Comparison of ENCODE assay signal across 15 cellular contexts in genomic region chr10:44557596-44558191, GRCh38.
DNase-seq lines count a peak whose midpoint lies in the region; TF ChIP-seq lines count a peak whose summit lies in the region.
"Had no signal": no experiment of that assay in that cellular context is flagged by ENCODE, and none has a peak within 500 bp of the region (broad histone marks: within the 10 kb centered on the region; RNA-seq: fewer than 3 reads in every experiment).

No MANE protein-coding gene starts in this region.

- H3K9me3 Mint-ChIP-seq in progenitor cell of endocrine pancreas (ENCODE audit: low read depth): no peaks in the 10 kb centered on the region
- H3K9me3 Mint-ChIP-seq: CD4-positive, alpha-beta T cell; GM23338; HFFc6 had no signal

- peak overlapping the region; percentile 46 for H3K18ac ChIP-seq in neuronal stem cell (ENCODE audit: low read length)

- no peak overlapping the region for H3K4me3 Mint-ChIP-seq in progenitor cell of endocrine pancreas (ENCODE audit: low read depth)
- H3K4me3 Mint-ChIP-seq: CD4-positive, alpha-beta T cell; GM23338; HFFc6 had no signal

- no peak overlapping the region for H3K23ac ChIP-seq in neuronal stem cell (ENCODE audit: low read depth, low read length, poor library complexity)

- no peak overlapping the region for H3K4me2 ChIP-seq in neuronal stem cell (ENCODE audit: insufficient read depth, low read length, poor library complexity, severe bottlenecking)
- H3K4me2 ChIP-seq: GM23338 had no signal

- no peak overlapping the region for H3K14ac ChIP-seq in neuronal stem cell (ENCODE audit: low read length)

- no CpG with 5 or more reads among the region's 7 CpGs for WGBS in neuronal stem cell (ENCODE audit: extremely low coverage in 2 of 2, insufficient read length in 2 of 2, insufficient replicate concordance in 1 of 2), 2 donors

- H3K9me3 ChIP-seq in neuronal stem cell (replicated peaks in 1 of 2; ENCODE audit: control insufficient read depth in 2 of 2, insufficient read depth in 1 of 2, low read depth in 1 of 2, low read length in 2 of 2): peaks cover 0 to 2% of the 10 kb centered on the region in 2 donors
- H3K9me3 ChIP-seq: Caco-2 had no signal

- DNase-seq in AG10803 (ENCODE audit: low read depth) (peak; percentile 54), brain pericyte (ENCODE audit: low read depth, low spot score) (peak; percentile 77), fibroblast of gingiva (ENCODE audit: low read depth) (peak; percentile 84), neuronal stem cell (ENCODE audit: low spot score) (no peak), T-helper 9 cell (no peak), progenitor cell of endocrine pancreas (ENCODE audit: low spot score, unreplicated experiment) (no peak), GM03348 (ENCODE audit: low spot score) (no peak)
- DNase-seq: AML-193; Caco-2; CD4-positive, alpha-beta T cell; H7 had no signal

- H3K36me3 ChIP-seq in neuronal stem cell (replicated peaks in 1 of 2; ENCODE audit: control insufficient read depth in 2 of 2, insufficient read depth in 2 of 2, low read length in 2 of 2): no peaks in the 10 kb centered on the region

- no peak overlapping the region for H2BK12ac ChIP-seq in neuronal stem cell (ENCODE audit: low read length)

- H3K4me3 ChIP-seq in AG10803 (ENCODE audit: low read length) (no peak overlapping the region), neuronal stem cell (ENCODE audit: low read length in 2 of 2) (no peak overlapping the region)
- H3K4me3 ChIP-seq: GM23338 had no signal

- H2AFZ ChIP-seq in neuronal stem cell (ENCODE audit: low read length): no peak overlapping the region
- H2AFZ ChIP-seq: GM23338 had no signal

- H3K27ac Mint-ChIP-seq in progenitor cell of endocrine pancreas: no peak overlapping the region
- H3K27ac Mint-ChIP-seq: CD4-positive, alpha-beta T cell; GM23338 had no signal

- H3K9ac ChIP-seq in neuronal stem cell (ENCODE audit: low read depth, low read length, poor library complexity): no peak overlapping the region

- no peak overlapping the region for H2BK120ac ChIP-seq in neuronal stem cell (ENCODE audit: low read depth, low read length)

- H3K36me3 Mint-ChIP-seq in progenitor cell of endocrine pancreas (ENCODE audit: insufficient read depth): no peaks in the 10 kb centered on the region

- no peak for TF ChIP-seq CTCF in AG10803 (conservative IDR thresholded peaks at IDR 0.05; ENCODE audit: low read length)
- no peak for TF ChIP-seq CTCF in progenitor cell of endocrine pancreas (IDR thresholded peaks at IDR 0.05; ENCODE audit: unreplicated experiment)

- no peak overlapping the region for H4K91ac ChIP-seq in neuronal stem cell (ENCODE audit: low read depth, low read length, poor library complexity)

- no peaks in the 10 kb centered on the region for H3K79me1 ChIP-seq in neuronal stem cell (ENCODE audit: low read depth, low read length)

- H3K4me1 ChIP-seq in neuronal stem cell (ENCODE audit: control insufficient read depth in 2 of 2, insufficient read depth in 1 of 2, low read depth in 1 of 2, low read length in 2 of 2): no peaks in the 10 kb centered on the region
- H3K4me1 ChIP-seq: Caco-2 had no signal

- H3K4me1 Mint-ChIP-seq in progenitor cell of endocrine pancreas (ENCODE audit: low read depth): no peaks in the 10 kb centered on the region
- H3K4me1 Mint-ChIP-seq: GM23338 had no signal

- no peaks in the 10 kb centered on the region for H3K27me3 ChIP-seq in neuronal stem cell (ENCODE audit: control insufficient read depth in 3 of 3, insufficient read depth in 3 of 3, low read depth in 1 of 3, low read length in 3 of 3)

- no peak overlapping the region for H2BK15ac ChIP-seq in neuronal stem cell (ENCODE audit: low read length)

- H3K27me3 Mint-ChIP-seq in progenitor cell of endocrine pancreas: peaks cover 10% of the 10 kb centered on the region

- no peak overlapping the region for H3K27ac ChIP-seq in neuronal stem cell (replicated peaks; ENCODE audit: low read length)
- H3K27ac ChIP-seq: C4-2B, HL-60 had no signal

- no peak overlapping the region for H3K4ac ChIP-seq in neuronal stem cell (ENCODE audit: low read length)

- H2BK5ac ChIP-seq in neuronal stem cell (ENCODE audit: low read length): peak overlapping the region; percentile 17

- peak overlapping the region; percentile 65 for H2AK5ac ChIP-seq in neuronal stem cell (ENCODE audit: low read depth, low read length)

- no peak overlapping the region for H4K8ac ChIP-seq in neuronal stem cell (ENCODE audit: low read depth, low read length)

Comparison
In these comparisons a context has a peak if more than half of its experiments do, and no peak if none do; other contexts are left out.
1. DNase-seq: peak in AG10803 (single experiment), brain pericyte (single experiment) and fibroblast of gingiva (single experiment); none in neuronal stem cell (single experiment), T-helper 9 cell (single experiment), progenitor cell of endocrine pancreas (single experiment) and GM03348 (single experiment).